8 cellular contexts compared by ENCODE assay signal in the genomic region with DNA sequence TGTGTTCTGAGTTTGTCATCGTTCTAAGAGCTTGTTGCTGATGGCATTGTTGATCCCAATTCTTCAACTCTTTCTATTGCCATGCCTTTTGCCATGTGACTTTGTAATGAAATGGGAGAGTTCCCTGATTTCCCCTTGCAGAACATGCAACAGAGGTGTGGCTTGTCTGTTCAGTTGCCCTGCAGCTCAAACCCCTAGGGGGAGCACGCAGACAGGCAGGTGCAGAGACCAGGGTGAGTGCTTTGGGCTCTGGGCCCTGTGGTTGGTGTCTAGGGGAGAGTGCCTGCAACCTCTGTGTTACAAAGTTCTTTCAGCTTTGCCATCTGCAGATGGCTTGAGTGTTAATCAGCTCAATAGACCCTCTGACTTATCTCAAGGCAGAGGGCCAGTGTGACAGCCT.
DNase-seq lines count a peak whose midpoint lies in the region; ATAC-seq and TF ChIP-seq lines count a peak whose summit lies in the region.

No MANE protein-coding gene starts in this region.

- intact Hi-C loops in ovary (cut with DNase I) (no loop called here), left lung (cut with DNase I) (no loop called here), thyroid gland (cut with DNase I) (no loop called here)

- H3K36me3 ChIP-seq in ovary (no peaks in the 10 kb centered on the region), left lung (no peaks in the 10 kb centered on the region), thyroid gland (no peaks in the 10 kb centered on the region)

- peak; percentile 8 for TF ChIP-seq CTCF in epithelial cell of esophagus (IDR thresholded peaks at IDR 0.05; ENCODE audit: insufficient read depth, low read depth, low read length, missing control alignments)
- TF ChIP-seq CTCF in ovary (IDR thresholded peaks at IDR 0.05), result no peak
- no peak for TF ChIP-seq CTCF in left lung (IDR thresholded peaks at IDR 0.05)
- TF ChIP-seq CTCF in thyroid gland (IDR thresholded peaks at IDR 0.05), result no peak

- 42 to 47% (median 43%) methylated on average over 2 of the region's 2 CpGs for WGBS in ovary, 3 donors
- 57 to 76% methylated on average over 1 to 2 of the region's 2 CpGs for WGBS in thyroid gland, 2 donors

- TF ChIP-seq EP300 in ovary (IDR thresholded peaks at IDR 0.05), result no peak

- H3K27me3 ChIP-seq in ovary, result peaks cover 4% of the 10 kb centered on the region
- no peaks in the 10 kb centered on the region for H3K27me3 ChIP-seq in left lung
- H3K27me3 ChIP-seq in thyroid gland, result no peaks in the 10 kb centered on the region

- H3K4me3 ChIP-seq in epithelial cell of esophagus (ENCODE audit: low read length) (no peak overlapping the region), ovary (no peak overlapping the region), left lung (no peak overlapping the region), thyroid gland (replicated peaks in 1 of 3) (no peak overlapping the region)

- peak; percentile 37 for DNase-seq in COLO668 (lab: John Stamatoyannopoulos, UW; ENCODE audit: unreplicated experiment)
- peak; percentile 62 to 86 for DNase-seq in NCI-H524 (lab: John Stamatoyannopoulos, UW)
- DNase-seq in epithelial cell of esophagus (ENCODE audit: low read depth), result no peak
- DNase-seq in ovary, result no peak
- DNase-seq in left lung, result no peak
- DNase-seq in thyroid gland, result no peak

- H3K27ac ChIP-seq in ovary, result no peak overlapping the region
- no peak overlapping the region for H3K27ac ChIP-seq in left lung
- H3K27ac ChIP-seq in thyroid gland, result no peak overlapping the region

- H3K9me3 ChIP-seq in ovary, result no peaks in the 10 kb centered on the region
- H3K9me3 ChIP-seq in left lung, result no peaks in the 10 kb centered on the region
- H3K9me3 ChIP-seq in thyroid gland, result no peaks in the 10 kb centered on the region

- peak; percentile 68 for ATAC-seq in GM18861 (IDR thresholded peaks at IDR 0.05; ENCODE audit: unreplicated experiment)
- ATAC-seq in GM18907 (IDR thresholded peaks at IDR 0.05; ENCODE audit: unreplicated experiment), result no peak
- ATAC-seq in left lung, result no peak

- no peaks in the 10 kb centered on the region for H3K4me1 ChIP-seq in ovary (ENCODE audit: insufficient read depth)
- no peaks in the 10 kb centered on the region for H3K4me1 ChIP-seq in left lung
- no peaks in the 10 kb centered on the region for H3K4me1 ChIP-seq in thyroid gland

- TF ChIP-seq POLR2A in ovary (IDR thresholded peaks at IDR 0.05), result no peak
- TF ChIP-seq POLR2A in thyroid gland (IDR thresholded peaks at IDR 0.05), result no peak

Comparison
In these comparisons a context has a peak if more than half of its experiments do, and no peak if none do; other contexts are left out.
1. DNase-seq: peak in COLO668 (single experiment) and NCI-H524 (2 of 2); none in epithelial cell of esophagus (single experiment), ovary (0 of 5), left lung (0 of 2) and thyroid gland (0 of 2).